24 cellular contexts compared by ENCODE assay signal in genomic region chr2:60512063-60512622, GRCh38. TPM values are rescaled to one million over a fixed set of nuclear protein-coding genes. Genes with fewer than 3 reads are reported as not detected.
DNase-seq lines count a peak whose midpoint lies in the region; ATAC-seq, FAIRE-seq and TF ChIP-seq lines count a peak whose summit lies in the region.
"Had no signal": no experiment of that assay in that cellular context is flagged by ENCODE, and none has a peak within 500 bp of the region (broad histone marks: within the 10 kb centered on the region; RNA-seq: fewer than 3 reads in every experiment).

No MANE protein-coding gene starts in this region.

- ATAC-seq in GM18519 (IDR thresholded peaks at IDR 0.05; ENCODE audit: low FRiP score, unreplicated experiment) (peak; percentile 23), HG02759 (IDR thresholded peaks at IDR 0.05; ENCODE audit: unreplicated experiment) (peak; percentile 31), HG03135 (IDR thresholded peaks at IDR 0.05; ENCODE audit: unreplicated experiment) (no peak), upper lobe of left lung (ENCODE audit: low FRiP score in 2 of 2) (no peak), HG03457 (IDR thresholded peaks at IDR 0.05; ENCODE audit: unreplicated experiment) (no peak), HG02840 (IDR thresholded peaks at IDR 0.05; ENCODE audit: low FRiP score, unreplicated experiment) (no peak)
- peak; percentile 65 for ATAC-seq in stimulated activated memory B cell treated with anti-CD40 and anti-IgM and Interleukin-4, amounts not matched to agents 10 μg/mL and 1 μg/mL and 100 μg/mL, for 72 hours
- ATAC-seq: body of pancreas, gastroesophageal sphincter, sciatic nerve had no signal

- H3K27me3 Mint-ChIP-seq in stimulated activated memory B cell treated with anti-CD40 and anti-IgM and Interleukin-4, amounts not matched to agents 10 μg/mL and 1 μg/mL and 100 μg/mL, for 72 hours = no peaks in the 10 kb centered on the region
- H3K27me3 Mint-ChIP-seq: dendritic cell treated with granulocyte-macrophage colony-stimulating factor and Interleukin-4, amounts not matched to agents 40 ng/mL and 50 ng/mL, for 4 days had no signal

- peaks cover 98% of the 10 kb centered on the region for H3K4me1 Mint-ChIP-seq in stimulated activated memory B cell treated with anti-CD40 and anti-IgM and Interleukin-4, amounts not matched to agents 10 μg/mL and 1 μg/mL and 100 μg/mL, for 72 hours
- H3K4me1 Mint-ChIP-seq: activated CD4-positive, alpha-beta memory T cell treated with anti-CD3 and anti-CD28 coated beads, Interleukin-2, amount 10 ng/mL, durations not matched to agents 7 days and 5 days had no signal

- no peak overlapping the region for H2AFZ ChIP-seq in H1 (ENCODE audit: low read length)

- H4K20me1 ChIP-seq in H1 (replicated peaks in 1 of 2; ENCODE audit: control insufficient read depth in 1 of 2, insufficient read depth in 2 of 2, low read length in 2 of 2) = peaks cover 17 to 27% of the 10 kb centered on the region in 2 experiments

- H3K79me1 ChIP-seq in H1 (ENCODE audit: low read depth, low read length) = peaks cover 31% of the 10 kb centered on the region

- CTCF ChIA-PET in H1 (lab: Charles Lee; ENCODE audit: partially characterized antibody) = interaction anchor here (1.1 to 2.2 kb wide), 6 partner anchors 12 to 72 kb away, joined by 3 to 6 read pairs (median 4); no protein-coding TSS in a partner anchor

- H2BK20ac ChIP-seq in H1 (ENCODE audit: low read length) = no peak overlapping the region

- TF ChIP-seq POLR2A in H1 (IDR thresholded peaks at IDR 0.05; ENCODE audit: control extremely low read depth in 1 of 2, low read depth in 2 of 2, low read length in 2 of 2) (no peak), upper lobe of left lung (IDR thresholded peaks at IDR 0.05) (no peak)

- TF ChIP-seq EP300 in H1 (IDR thresholded peaks at IDR 0.05; ENCODE audit: borderline replicate concordance in 1 of 2, low read depth in 2 of 2, low read length in 2 of 2) (no peak), upper lobe of left lung (IDR thresholded peaks at IDR 0.05) (no peak)

- no peaks in the 10 kb centered on the region for H3K9me3 Mint-ChIP-seq in stimulated activated memory B cell treated with anti-CD40 and anti-IgM and Interleukin-4, amounts not matched to agents 10 μg/mL and 1 μg/mL and 100 μg/mL, for 72 hours
- H3K9me3 Mint-ChIP-seq: activated CD4-positive, alpha-beta memory T cell treated with anti-CD3 and anti-CD28 coated beads, Interleukin-2, amount 10 ng/mL, durations not matched to agents 7 days and 5 days; activated T-cell treated with anti-CD3 and anti-CD28 coated beads, Interleukin-2, amount 50 U/mL, for 24 hours; dendritic cell treated with granulocyte-macrophage colony-stimulating factor and Interleukin-4, amounts not matched to agents 40 ng/mL and 50 ng/mL, for 4 days had no signal

- H3K27ac Mint-ChIP-seq in stimulated activated memory B cell treated with anti-CD40 and anti-IgM and Interleukin-4, amounts not matched to agents 10 μg/mL and 1 μg/mL and 100 μg/mL, for 72 hours = peak overlapping the region; percentile 88
- H3K27ac Mint-ChIP-seq: activated CD4-positive, alpha-beta memory T cell treated with anti-CD3 and anti-CD28 coated beads, Interleukin-2, amount 10 ng/mL, durations not matched to agents 7 days and 5 days; activated naive CD8-positive, alpha-beta T cell; activated T-cell treated with anti-CD3 and anti-CD28 coated beads, Interleukin-2, amount 50 U/mL, for 24 hours had no signal

- H3K14ac ChIP-seq in H1 (ENCODE audit: insufficient read length) = no peak overlapping the region

- H2BK120ac ChIP-seq in H1 (replicated peaks; ENCODE audit: low read depth, low read length) = no peak overlapping the region

- H3K4me1 ChIP-seq in H1 (replicated peaks in 1 of 4; ENCODE audit: control insufficient read depth in 3 of 4, insufficient read depth in 4 of 4, low read length in 3 of 4) (peaks cover 31 to 65% (median 53%) of the 10 kb centered on the region in 4 experiments), upper lobe of left lung (peaks cover 0 to 3% (median 0%) of the 10 kb centered on the region in 4 donors)

- POLR2A ChIA-PET in H1 (lab: Charles Lee; ENCODE audit: partially characterized antibody) = interaction anchor here (0.5 to 1.7 kb wide), 4 partner anchors 9 to 121 kb away, joined by 3 to 4 read pairs (median 4); no protein-coding TSS in a partner anchor

- H2BK15ac ChIP-seq in H1 (ENCODE audit: low read length) = peak overlapping the region; percentile 19; the same call in 1 of the 2 replicates

- peaks cover 4 to 99% of the 10 kb centered on the region in 2 experiments; a peak in 3 of 4 replicates for H3K79me2 ChIP-seq in H1 (ENCODE audit: control insufficient read depth in 1 of 2, insufficient read depth in 2 of 2, low read length in 2 of 2)

- H2BK5ac ChIP-seq in H1 (ENCODE audit: low read depth, low read length) = no peak overlapping the region

- no peak overlapping the region for H3K9ac ChIP-seq in H1 (replicated peaks in 1 of 4; ENCODE audit: extremely low read depth in 1 of 4, low read depth in 3 of 4, low read length in 3 of 4)

- H3K36me3 ChIP-seq in H1 (ENCODE audit: control insufficient read depth in 2 of 4, insufficient read depth in 4 of 4, low read length in 3 of 4) (peaks cover 0 to 14% (median 0%) of the 10 kb centered on the region in 4 experiments; a peak in 2 of 8 replicates), upper lobe of left lung (no peaks in the 10 kb centered on the region)
- H3K36me3 ChIP-seq: gastroesophageal sphincter, SJSA1 had no signal

- H3K18ac ChIP-seq in H1 (ENCODE audit: extremely low read depth, low read length) = no peak overlapping the region

- no peak overlapping the region for H3K4me3 ChIP-seq in H1 (ENCODE audit: extremely low read depth in 1 of 4, insufficient read depth in 2 of 4, low read depth in 3 of 4, low read length in 4 of 4)
- H3K4me3 ChIP-seq in upper lobe of left lung = no peak overlapping the region
- H3K4me3 ChIP-seq: body of pancreas, gastroesophageal sphincter, SJSA1 had no signal

- no peaks in the 10 kb centered on the region; the same call in 1 of the 2 replicates for H3K23me2 ChIP-seq in H1 (ENCODE audit: low read depth, low read length)

- H4K91ac ChIP-seq in H1 (replicated peaks; ENCODE audit: insufficient read length, low read length) = no peak overlapping the region

- no peak overlapping the region for H3K56ac ChIP-seq in H1 (replicated peaks; ENCODE audit: insufficient read length, low read depth, low read length)

- H2BK12ac ChIP-seq in H1 (ENCODE audit: low read depth, low read length) = peak overlapping the region; percentile 77

- no peak overlapping the region for H2AK5ac ChIP-seq in H1 (ENCODE audit: low read depth, low read length)

- H4K5ac ChIP-seq in H1 (ENCODE audit: insufficient read length, low read depth, low read length) = no peak overlapping the region

- H3K4ac ChIP-seq in H1 (replicated peaks; ENCODE audit: insufficient read length, low read depth, low read length) = no peak overlapping the region

- DNase-seq in H1 (ENCODE audit: low read depth in 1 of 2, low spot score in 2 of 2) (no peak), upper lobe of left lung (no peak)
- DNase-seq: activated CD4-positive, alpha-beta memory T cell treated with anti-CD3 and anti-CD28 coated beads, Interleukin-2, amount 10 ng/mL, durations not matched to agents 7 days and 5 days; activated T-cell treated with anti-CD3 and anti-CD28 coated beads, Interleukin-2, amount 50 U/mL, for 24 hours; body of pancreas; COR-L47; Kasumi-1; NCI-H1105; NCI-H526 treated with DMSO at 0.1 percent for 48 hours; OCI-M1; stimulated activated CD4-positive, alpha-beta T cell treated with anti-CD3 and anti-CD28 coated beads, Interleukin-1b, Interleukin-23, amount 100 ng/mL, for 48 hours; T-helper 2 cell; WERI-Rb-1 had no signal

- no peak for TF ChIP-seq RAD21 in H1 (IDR thresholded peaks at IDR 0.05 in 1 of 2, conservative IDR thresholded peaks at IDR 0.05 in 1 of 2; ENCODE audit: low read depth in 2 of 2, low read length in 2 of 2)

- peaks cover 62% of the 10 kb centered on the region for H3K36me3 Mint-ChIP-seq in stimulated activated memory B cell treated with anti-CD40 and anti-IgM and Interleukin-4, amounts not matched to agents 10 μg/mL and 1 μg/mL and 100 μg/mL, for 72 hours
- H3K36me3 Mint-ChIP-seq: activated naive CD8-positive, alpha-beta T cell had no signal

- H3K27ac ChIP-seq in H1 (ENCODE audit: low read depth, low read length) = no peak overlapping the region
- H3K27ac ChIP-seq in upper lobe of left lung = no peak overlapping the region
- H3K27ac ChIP-seq: body of pancreas, gastroesophageal sphincter, SJSA1, WERI-Rb-1 had no signal

- 97% methylated on average over 4 of the region's 4 CpGs; no CpG with 5 or more reads in 1 of the 2 experiments for WGBS in H1 (ENCODE audit: extremely low coverage in 1 of 2, insufficient coverage in 1 of 2, insufficient read length in 1 of 2, insufficient replicate concordance in 2 of 2, low coverage in 1 of 2, low lambda C conversion rate in 2 of 2, missing lambda C conversion rate in 1 of 2), 2 experiments
- 86 to 96% methylated on average over 2 to 4 of the region's 4 CpGs for WGBS in upper lobe of left lung, 2 donors

- H3K9me3 ChIP-seq in H1 (ENCODE audit: insufficient read depth in 2 of 2, low read depth in 1 of 2, low read length in 1 of 2) (no peaks in the 10 kb centered on the region), upper lobe of left lung (no peaks in the 10 kb centered on the region)
- H3K9me3 ChIP-seq: body of pancreas, gastroesophageal sphincter, SJSA1 had no signal

- H3K4me2 ChIP-seq in H1 (ENCODE audit: insufficient read depth in 1 of 2, low read depth in 2 of 2, low read length in 2 of 2) = no peak overlapping the region; a peak in 1 of 4 replicates

- peak overlapping the region; percentile 7 for H3K4me3 Mint-ChIP-seq in stimulated activated memory B cell treated with anti-CD40 and anti-IgM and Interleukin-4, amounts not matched to agents 10 μg/mL and 1 μg/mL and 100 μg/mL, for 72 hours
- H3K4me3 Mint-ChIP-seq: activated CD4-positive, alpha-beta memory T cell treated with anti-CD3 and anti-CD28 coated beads, Interleukin-2, amount 10 ng/mL, durations not matched to agents 7 days and 5 days; activated naive CD8-positive, alpha-beta T cell; activated T-cell treated with anti-CD3 and anti-CD28 coated beads, Interleukin-2, amount 50 U/mL, for 24 hours; dendritic cell treated with granulocyte-macrophage colony-stimulating factor and Interleukin-4, amounts not matched to agents 40 ng/mL and 50 ng/mL, for 4 days had no signal

- no peaks in the 10 kb centered on the region for H3K27me3 ChIP-seq in H1 (replicated peaks in 1 of 4; ENCODE audit: control insufficient read depth in 3 of 4, extremely low read depth in 1 of 4, insufficient read depth in 3 of 4, low read length in 3 of 4)
- H3K27me3 ChIP-seq in upper lobe of left lung = no peaks in the 10 kb centered on the region
- H3K27me3 ChIP-seq: body of pancreas, gastroesophageal sphincter had no signal

- no peak overlapping the region for H3K23ac ChIP-seq in H1 (ENCODE audit: insufficient read length)

- no peak overlapping the region; the same call in 1 of the 2 replicates for H4K8ac ChIP-seq in H1 (ENCODE audit: extremely low read depth, insufficient read depth, low read length)

- FAIRE-seq in H1 (lab: Jason Lieb, UNC) = no peak

- TF ChIP-seq CTCF in H1 (IDR thresholded peaks at IDR 0.05; ENCODE audit: control extremely low read depth in 1 of 3, insufficient read depth in 1 of 3, low read depth in 1 of 3, low read length in 3 of 3) (no peak), upper lobe of left lung (IDR thresholded peaks at IDR 0.05) (no peak)

RNA-seq across cellular contexts. Expression of gene BCL11A, which starts 41.3 kb away (rescaled TPM):
- 59.3 and 61.3 TPM in 2 replicates for total RNA-seq in H1 (2021; fragmentation: NEBNext Ultra II Directional; extraction: Animal tissue kit (Norgen Biotek cat#: 25700))
- polyA plus RNA-seq in H1 (2011; rRNA removed) = 11.9 and 12.2 TPM in 2 replicates
- polyA plus RNA-seq in H1 (2011; cell fraction: cytosol; rRNA removed) = 12.9 TPM
- polyA plus RNA-seq in H1 (2011; cell fraction: nucleus; rRNA removed) = 22.4 TPM
- polyA plus RNA-seq in H1 (2012, experiment 1 of 2) = 23.1 to 35.1 TPM (median 27.2 TPM) in 4 replicates
- polyA plus RNA-seq in H1 (2012, experiment 2 of 2) = 25.7 TPM
- polyA plus RNA-seq in H1 (2013, experiment 1 of 2) = 28.0 TPM
- 29.7 TPM for polyA plus RNA-seq in H1 (2013, experiment 2 of 2)
- 38.6 and 49.0 TPM in 2 replicates for polyA minus RNA-seq in H1 (2011; rRNA and poly(A)+ RNA removed)
- polyA minus RNA-seq in H1 (2011; cell fraction: cytosol; rRNA and poly(A)+ RNA removed) = 30.3 TPM
- 83.2 TPM for polyA minus RNA-seq in H1 (2011; cell fraction: nucleus; rRNA and poly(A)+ RNA removed)
- 10 to 100 TPM in 1 of 6 donors, 1 to 10 TPM in 5; 2.7 to 12.7 (median 5.4) TPM for total RNA-seq in upper lobe of left lung
- total RNA-seq: activated CD4-positive, alpha-beta memory T cell treated with anti-CD3 and anti-CD28 coated beads, Interleukin-2, amount 10 ng/mL, durations not matched to agents 7 days and 5 days had no signal

Comparison
In these comparisons a context has a peak if more than half of its experiments do, and no peak if none do; other contexts are left out.
1. ATAC-seq: peak in GM18519 (single experiment), HG02759 (single experiment) and stimulated activated memory B cell treated with anti-CD40 and anti-IgM and Interleukin-4, amounts not matched to agents 10 μg/mL and 1 μg/mL and 100 μg/mL, for 72 hours (single experiment); none in HG03135 (single experiment), upper lobe of left lung (0 of 2), HG03457 (single experiment) and HG02840 (single experiment).